ENCODE assay signal across 25 cellular contexts in genomic region chr1:51415963-51416362, GRCh38.
DNase-seq lines count a peak whose midpoint lies in the region; ATAC-seq and TF ChIP-seq lines count a peak whose summit lies in the region.
"Had no signal": no experiment of that assay in that cellular context is flagged by ENCODE, and none has a peak within 500 bp of the region (broad histone marks: within the 10 kb centered on the region; RNA-seq: fewer than 3 reads in every experiment).

No MANE protein-coding gene starts in this region.

- no peaks in the 10 kb centered on the region for H3K9me3 ChIP-seq in gastrocnemius medialis
- H3K9me3 ChIP-seq: esophagus muscularis mucosa, ovary had no signal

- H3K4me3 ChIP-seq in NB4 (ENCODE audit: low read depth, low read length): no peak overlapping the region
- no peak overlapping the region for H3K4me3 ChIP-seq in gastrocnemius medialis
- H3K4me3 ChIP-seq: esophagus muscularis mucosa, ovary had no signal

- H3K4me1 ChIP-seq in gastrocnemius medialis: peaks cover 15 to 26% of the 10 kb centered on the region in 2 donors

- TF ChIP-seq POLR2A in NB4 (IDR thresholded peaks at IDR 0.05; ENCODE audit: extremely low read depth, insufficient read length) (no peak), gastrocnemius medialis (IDR thresholded peaks at IDR 0.05) (no peak)

- H3K27me3 ChIP-seq in gastrocnemius medialis: no peaks in the 10 kb centered on the region
- H3K27me3 ChIP-seq: esophagus muscularis mucosa, ovary had no signal

- H3K27ac Mint-ChIP-seq in glutamatergic neuron (ENCODE audit: unreplicated experiment): peak overlapping the region; percentile 67
- H3K27ac Mint-ChIP-seq in activated CD4-positive, alpha-beta memory T cell treated with anti-CD3 and anti-CD28 coated beads, Interleukin-2, amount 10 ng/mL, durations not matched to agents 7 days and 5 days: no peak overlapping the region
- H3K27ac Mint-ChIP-seq: activated naive CD8-positive, alpha-beta T cell treated with anti-CD3 and anti-CD28 coated beads, Interleukin-2, amount 10 ng/mL, durations not matched to agents 7 days and 5 days; activated T-helper 17 cell treated with anti-CD3 and anti-CD28 coated beads, Interleukin-2, amount 50 U/mL, for 72 hours had no signal

- H3K27me3 Mint-ChIP-seq in glutamatergic neuron (ENCODE audit: unreplicated experiment): no peaks in the 10 kb centered on the region
- no peaks in the 10 kb centered on the region for H3K27me3 Mint-ChIP-seq in activated CD4-positive, alpha-beta memory T cell treated with anti-CD3 and anti-CD28 coated beads, Interleukin-2, amount 10 ng/mL, durations not matched to agents 7 days and 5 days
- H3K27me3 Mint-ChIP-seq: activated naive CD8-positive, alpha-beta T cell treated with anti-CD3 and anti-CD28 coated beads, Interleukin-2, amount 10 ng/mL, durations not matched to agents 7 days and 5 days; activated T-helper 17 cell treated with anti-CD3 and anti-CD28 coated beads, Interleukin-2, amount 50 U/mL, for 72 hours; CD4-positive, CD25-positive, alpha-beta regulatory T cell; effector memory CD8-positive, alpha-beta T cell had no signal

- H3K4me3 Mint-ChIP-seq in glutamatergic neuron (ENCODE audit: unreplicated experiment): peak overlapping the region; percentile 71
- no peak overlapping the region for H3K4me3 Mint-ChIP-seq in activated CD4-positive, alpha-beta memory T cell treated with anti-CD3 and anti-CD28 coated beads, Interleukin-2, amount 10 ng/mL, durations not matched to agents 7 days and 5 days
- H3K4me3 Mint-ChIP-seq: activated naive CD8-positive, alpha-beta T cell treated with anti-CD3 and anti-CD28 coated beads, Interleukin-2, amount 10 ng/mL, durations not matched to agents 7 days and 5 days; activated T-helper 17 cell treated with anti-CD3 and anti-CD28 coated beads, Interleukin-2, amount 50 U/mL, for 72 hours; CD4-positive, CD25-positive, alpha-beta regulatory T cell; effector memory CD8-positive, alpha-beta T cell had no signal

- H3K9me3 Mint-ChIP-seq in glutamatergic neuron (ENCODE audit: unreplicated experiment): peaks cover 9% of the 10 kb centered on the region
- H3K9me3 Mint-ChIP-seq in activated CD4-positive, alpha-beta memory T cell treated with anti-CD3 and anti-CD28 coated beads, Interleukin-2, amount 10 ng/mL, durations not matched to agents 7 days and 5 days: no peaks in the 10 kb centered on the region
- H3K9me3 Mint-ChIP-seq: activated naive CD8-positive, alpha-beta T cell treated with anti-CD3 and anti-CD28 coated beads, Interleukin-2, amount 10 ng/mL, durations not matched to agents 7 days and 5 days; activated T-helper 17 cell treated with anti-CD3 and anti-CD28 coated beads, Interleukin-2, amount 50 U/mL, for 72 hours; nephron had no signal

- TF ChIP-seq CTCF in NB4 (IDR thresholded peaks at IDR 0.05; ENCODE audit: low read depth, low read length) (no peak), glutamatergic neuron (IDR thresholded peaks at IDR 0.05; ENCODE audit: partially characterized antibody, unreplicated experiment) (no peak), gastrocnemius medialis (IDR thresholded peaks at IDR 0.05 in 4 of 5, conservative IDR thresholded peaks at IDR 0.05 in 1 of 5) (no peak), RWPE1 (conservative IDR thresholded peaks at IDR 0.05; ENCODE audit: low read depth) (no peak)

- in situ Hi-C loops in gastrocnemius medialis (cut with MboI; ENCODE audit: low sequenced_read_pairs in 4 of 4): loop anchor here in 1 of 4 donors (25.0 kb wide), 1 partner anchor 96 kb away; the partner anchor contains the start of gene EPS15

- CTCF ChIA-PET in activated CD4-positive, alpha-beta memory T cell treated with anti-CD3 and anti-CD28 coated beads, Interleukin-2, amount 10 ng/mL, durations not matched to agents 7 days and 5 days (lab: Charles Lee): no interaction called here
- CTCF ChIA-PET in RWPE1 (lab: Yijun Ruan, JAX): no interaction called here

- DNase-seq in DMS 273 (lab: John Stamatoyannopoulos, UW; ENCODE audit: unreplicated experiment): peak; percentile 85
- peak; percentile 18 for DNase-seq in NB4 (ENCODE audit: low read depth)
- DNase-seq in glutamatergic neuron: no peak
- DNase-seq in gastrocnemius medialis: no peak
- DNase-seq in NCI-H1694 (lab: John Stamatoyannopoulos, UW): no peak
- DNase-seq in activated CD4-positive, alpha-beta memory T cell treated with anti-CD3 and anti-CD28 coated beads, Interleukin-2, amount 10 ng/mL, durations not matched to agents 7 days and 5 days: no peak
- DNase-seq in activated gamma-delta T cell treated with Interleukin-2 at 50 U/mL for 16 hours: no peak
- DNase-seq in RWPE1 (ENCODE audit: low spot score): no peak
- DNase-seq: activated CD4-positive, alpha-beta T cell treated with anti-CD3 and anti-CD28 coated beads, Interleukin-2, amount 50 U/mL, for 48 hours; activated CD4-positive, CD25-positive, alpha-beta regulatory T cell; activated CD8-positive, alpha-beta memory T cell treated with anti-CD3 and anti-CD28 coated beads, Interleukin-2, amount 50 U/mL, for 48 hours; activated naive CD8-positive, alpha-beta T cell treated with anti-CD3 and anti-CD28 coated beads, Interleukin-2, amount 10 ng/mL, durations not matched to agents 7 days and 5 days; CD4-positive, CD25-positive, alpha-beta regulatory T cell; effector memory CD8-positive, alpha-beta T cell; foreskin melanocyte; NCI-H1436 treated with DMSO at 0.1 percent for 48 hours; NCI-H526 treated with DMSO at 0.1 percent for 48 hours; ovary; stimulated activated CD4-positive, alpha-beta T cell treated with anti-CD3 and anti-CD28 coated beads, Interleukin-12 subunit alpha, Interleukin-12 subunit beta, amount 100 ng/mL, for 4 hours; stimulated activated CD4-positive, alpha-beta T cell treated with anti-CD3 and anti-CD28 coated beads, Interleukin-4, amount 100 ng/mL, for 24 hours; stimulated activated naive CD4-positive, alpha-beta T cell treated with Interleukin-2 at 50 U/mL for 16 hours; T1000 had no signal

- ATAC-seq in gastrocnemius medialis: peak; percentile 32 to 55
- ATAC-seq: activated T-helper 17 cell treated with anti-CD3 and anti-CD28 coated beads, Interleukin-2, amount 50 U/mL, for 72 hours; effector memory CD8-positive, alpha-beta T cell had no signal

- no peaks in the 10 kb centered on the region for H3K36me3 Mint-ChIP-seq in glutamatergic neuron (ENCODE audit: unreplicated experiment)
- peaks cover 44% of the 10 kb centered on the region for H3K36me3 Mint-ChIP-seq in activated CD4-positive, alpha-beta memory T cell treated with anti-CD3 and anti-CD28 coated beads, Interleukin-2, amount 10 ng/mL, durations not matched to agents 7 days and 5 days (ENCODE audit: low read depth)

- H3K4me1 Mint-ChIP-seq in glutamatergic neuron (ENCODE audit: low read depth, unreplicated experiment): peaks cover 28% of the 10 kb centered on the region
- peaks cover 5% of the 10 kb centered on the region for H3K4me1 Mint-ChIP-seq in activated CD4-positive, alpha-beta memory T cell treated with anti-CD3 and anti-CD28 coated beads, Interleukin-2, amount 10 ng/mL, durations not matched to agents 7 days and 5 days
- H3K4me1 Mint-ChIP-seq: activated naive CD8-positive, alpha-beta T cell treated with anti-CD3 and anti-CD28 coated beads, Interleukin-2, amount 10 ng/mL, durations not matched to agents 7 days and 5 days had no signal

- intact Hi-C loops in gastrocnemius medialis (cut with DNase I; ENCODE audit: low total_unique reads): no loop called here

- H3K36me3 ChIP-seq in gastrocnemius medialis: peaks cover 0 to 4% of the 10 kb centered on the region in 2 donors
- H3K36me3 ChIP-seq: ovary had no signal

- H3K27ac ChIP-seq in gastrocnemius medialis (peak overlapping the region in 3 of 4 donors; percentile 14 to 38 (median 33)), RWPE1 (no peak overlapping the region)
- H3K27ac ChIP-seq: esophagus muscularis mucosa, ovary had no signal

- POLR2A ChIA-PET in activated CD4-positive, alpha-beta memory T cell treated with anti-CD3 and anti-CD28 coated beads, Interleukin-2, amount 10 ng/mL, durations not matched to agents 7 days and 5 days (lab: Charles Lee): no interaction called here
- POLR2A ChIA-PET in RWPE1 (lab: Yijun Ruan, JAX; ENCODE audit: low non-redundant PET): no interaction called here

Comparison
In these comparisons a context has a peak if more than half of its experiments do, and no peak if none do; other contexts are left out.
1. DNase-seq: peak in DMS 273 (single experiment) and NB4 (single experiment); none in glutamatergic neuron (single experiment), gastrocnemius medialis (0 of 2), NCI-H1694 (single experiment), activated CD4-positive, alpha-beta memory T cell treated with anti-CD3 and anti-CD28 coated beads, Interleukin-2, amount 10 ng/mL, durations not matched to agents 7 days and 5 days (single experiment), activated gamma-delta T cell treated with Interleukin-2 at 50 U/mL for 16 hours (single experiment) and RWPE1 (single experiment).